In genomic region chr9:86057491-86057890, GRCh38 we compare ENCODE assay signal across 34 cellular contexts.
"Had no signal": no experiment of that assay in that cellular context is flagged by ENCODE, and none has a peak within 500 bp of the region (broad histone marks: within the 10 kb centered on the region; RNA-seq: fewer than 3 reads in every experiment).

No MANE protein-coding gene starts in this region.

- H3K36me3 Mint-ChIP-seq: activated CD4-positive, alpha-beta memory T cell treated with anti-CD3 and anti-CD28 coated beads for 36 hours; activated CD8-positive, alpha-beta memory T cell treated with anti-CD3 and anti-CD28 coated beads, Interleukin-2, amount 10 ng/mL, durations not matched to agents 7 days and 5 days; activated naive CD4-positive, alpha-beta T cell treated with anti-CD3 and anti-CD28 coated beads, Interleukin-2, amount 10 ng/mL, durations not matched to agents 7 days and 5 days; activated naive CD4-positive, alpha-beta T cell treated with anti-CD3 and anti-CD28 coated beads, Interleukin-2, amount 50 U/mL, for 24 hours; activated naive CD8-positive, alpha-beta T cell; activated naive CD8-positive, alpha-beta T cell treated with anti-CD3 and anti-CD28 coated beads, Interleukin-2, amount 10 ng/mL, durations not matched to agents 7 days and 5 days had no signal

- DNase-seq: activated B cell treated with CpG ODN at 0.5 μM for 24 hours; activated CD4-positive, alpha-beta memory T cell treated with anti-CD3 and anti-CD28 coated beads for 36 hours; activated CD4-positive, alpha-beta T cell treated with anti-CD3 and anti-CD28 coated beads for 4 hours; activated CD4-positive, alpha-beta T cell treated with anti-CD3 and anti-CD28 coated beads, Interleukin-2, amount 10 ng/mL, durations not matched to agents 24 days and 14 days; activated CD4-positive, alpha-beta T cell treated with anti-CD3 and anti-CD28 coated beads, Interleukin-2, amount 50 U/mL, for 1 hour; activated CD4-positive, alpha-beta T cell treated with anti-CD3 and anti-CD28 coated beads, Interleukin-2, amount 50 U/mL, for 4 hours; activated CD4-positive, CD25-positive, alpha-beta regulatory T cell treated with anti-CD3 and anti-CD28 coated beads, Interleukin-2, amount 50 U/mL, for 72 hours; activated CD8-positive, alpha-beta memory T cell treated with anti-CD3 and anti-CD28 coated beads for 24 hours; activated CD8-positive, alpha-beta memory T cell treated with anti-CD3 and anti-CD28 coated beads, Interleukin-2, amount 10 ng/mL, durations not matched to agents 7 days and 5 days; activated CD8-positive, alpha-beta memory T cell treated with anti-CD3 and anti-CD28 coated beads, Interleukin-2, amount 50 U/mL, for 48 hours; activated CD8-positive, alpha-beta T cell treated with anti-CD3 and anti-CD28 coated beads for 36 hours; activated effector memory CD4-positive, alpha-beta T cell treated with Interleukin-2 at 50 U/mL for 16 hours; activated gamma-delta T cell; activated naive CD4-positive, alpha-beta T cell treated with anti-CD3 and anti-CD28 coated beads, Interleukin-2, amount 10 ng/mL, durations not matched to agents 7 days and 5 days; activated naive CD4-positive, alpha-beta T cell treated with Interleukin-2 at 50 U/mL for 16 hours; activated naive CD8-positive, alpha-beta T cell treated with anti-CD3 and anti-CD28 coated beads, Interleukin-2, amount 10 ng/mL, durations not matched to agents 7 days and 5 days; activated naive CD8-positive, alpha-beta T cell treated with anti-CD3 and anti-CD28 coated beads, Interleukin-2, amount 50 U/mL, for 24 hours; activated T-cell treated with anti-CD3 and anti-CD28 coated beads, Interleukin-2, amount 50 U/mL, for 24 hours; activated T-cell treated with anti-CD3 and anti-CD28 coated beads, Interleukin-2, amount 50 U/mL, for 48 hours; central memory CD4-positive, alpha-beta T cell; SW 1271; T-helper 1 cell; T-helper 2 cell; T-helper 9 cell had no signal

- H3K4me1 Mint-ChIP-seq: activated B cell treated with CpG ODN at 0.5 μM for 24 hours; activated CD4-positive, alpha-beta T cell treated with anti-CD3 and anti-CD28 coated beads, Interleukin-2, amount 10 ng/mL, durations not matched to agents 24 days and 14 days; activated CD8-positive, alpha-beta memory T cell treated with anti-CD3 and anti-CD28 coated beads, Interleukin-2, amount 10 ng/mL, durations not matched to agents 7 days and 5 days; activated naive CD4-positive, alpha-beta T cell treated with anti-CD3 and anti-CD28 coated beads, Interleukin-2, amount 10 ng/mL, durations not matched to agents 7 days and 5 days; activated naive CD4-positive, alpha-beta T cell treated with anti-CD3 and anti-CD28 coated beads, Interleukin-2, amount 50 U/mL, for 24 hours; activated naive CD8-positive, alpha-beta T cell treated with anti-CD3 and anti-CD28 coated beads, Interleukin-2, amount 10 ng/mL, durations not matched to agents 7 days and 5 days; activated naive CD8-positive, alpha-beta T cell treated with anti-CD3 and anti-CD28 coated beads, Interleukin-2, amount 50 U/mL, for 24 hours; brain had no signal

- H3K36me3 ChIP-seq: ascending aorta had no signal

- H3K27ac ChIP-seq: ascending aorta, VCaP had no signal

- H3K4me1 ChIP-seq: ascending aorta had no signal

- ATAC-seq: activated CD8-positive, alpha-beta memory T cell treated with anti-CD3 and anti-CD28 coated beads, Interleukin-2, amount 10 ng/mL, durations not matched to agents 7 days and 5 days; activated CD8-positive, alpha-beta T cell treated with anti-CD3 and anti-CD28 coated beads for 36 hours; activated naive CD8-positive, alpha-beta T cell treated with anti-CD3 and anti-CD28 coated beads, Interleukin-2, amount 50 U/mL, for 24 hours had no signal

- H3K4me3 Mint-ChIP-seq: activated B cell treated with CpG ODN at 0.5 μM for 24 hours; activated CD4-positive, alpha-beta memory T cell treated with anti-CD3 and anti-CD28 coated beads for 36 hours; activated CD4-positive, alpha-beta T cell treated with anti-CD3 and anti-CD28 coated beads, Interleukin-2, amount 10 ng/mL, durations not matched to agents 24 days and 14 days; activated CD8-positive, alpha-beta memory T cell treated with anti-CD3 and anti-CD28 coated beads, Interleukin-2, amount 10 ng/mL, durations not matched to agents 7 days and 5 days; activated CD8-positive, alpha-beta T cell treated with anti-CD3 and anti-CD28 coated beads for 36 hours; activated naive CD4-positive, alpha-beta T cell treated with anti-CD3 and anti-CD28 coated beads, Interleukin-2, amount 10 ng/mL, durations not matched to agents 7 days and 5 days; activated naive CD4-positive, alpha-beta T cell treated with anti-CD3 and anti-CD28 coated beads, Interleukin-2, amount 50 U/mL, for 24 hours; activated naive CD8-positive, alpha-beta T cell; activated naive CD8-positive, alpha-beta T cell treated with anti-CD3 and anti-CD28 coated beads, Interleukin-2, amount 10 ng/mL, durations not matched to agents 7 days and 5 days; activated naive CD8-positive, alpha-beta T cell treated with anti-CD3 and anti-CD28 coated beads, Interleukin-2, amount 50 U/mL, for 24 hours; activated T-cell treated with anti-CD3 and anti-CD28 coated beads, Interleukin-2, amount 50 U/mL, for 24 hours; brain; T-helper 1 cell treated with Interleukin-12 subunit alpha and Interleukin-12 subunit beta and Interleukin-4 antibody, amounts not matched to agents 30 μg/mL and 1 μg/mL, for 36 hours; T-helper 2 cell treated with Interferon-gamma antibody and Interleukin-4, amounts not matched to agents 5 μg/mL and 100 μg/mL, for 36 hours had no signal

- H3K4me3 ChIP-seq: ascending aorta had no signal

- H3K27me3 ChIP-seq: ascending aorta had no signal

- H3K27ac Mint-ChIP-seq: activated B cell treated with CpG ODN at 0.5 μM for 24 hours; activated CD4-positive, alpha-beta memory T cell treated with anti-CD3 and anti-CD28 coated beads for 36 hours; activated CD4-positive, alpha-beta T cell treated with anti-CD3 and anti-CD28 coated beads, Interleukin-2, amount 10 ng/mL, durations not matched to agents 24 days and 14 days; activated CD8-positive, alpha-beta memory T cell treated with anti-CD3 and anti-CD28 coated beads, Interleukin-2, amount 10 ng/mL, durations not matched to agents 7 days and 5 days; activated CD8-positive, alpha-beta T cell treated with anti-CD3 and anti-CD28 coated beads for 36 hours; activated naive CD4-positive, alpha-beta T cell treated with anti-CD3 and anti-CD28 coated beads, Interleukin-2, amount 10 ng/mL, durations not matched to agents 7 days and 5 days; activated naive CD4-positive, alpha-beta T cell treated with anti-CD3 and anti-CD28 coated beads, Interleukin-2, amount 50 U/mL, for 24 hours; activated naive CD8-positive, alpha-beta T cell; activated naive CD8-positive, alpha-beta T cell treated with anti-CD3 and anti-CD28 coated beads, Interleukin-2, amount 10 ng/mL, durations not matched to agents 7 days and 5 days; activated naive CD8-positive, alpha-beta T cell treated with anti-CD3 and anti-CD28 coated beads, Interleukin-2, amount 50 U/mL, for 24 hours; activated T-cell treated with anti-CD3 and anti-CD28 coated beads, Interleukin-2, amount 50 U/mL, for 24 hours; activated T-helper 2 cell treated with anti-CD3 and anti-CD28 coated beads, Interferon-gamma antibody, Interleukin-2, Interleukin-4, amounts not matched to agents 10 μg/mL and 5 μg/mL and 100 μg/mL, durations not matched to agents 14 hours and 24 hours and 36 hours; brain; T-helper 1 cell treated with Interleukin-12 subunit alpha and Interleukin-12 subunit beta and Interleukin-4 antibody, amounts not matched to agents 30 μg/mL and 1 μg/mL, for 36 hours; T-helper 2 cell treated with Interferon-gamma antibody and Interleukin-4, amounts not matched to agents 5 μg/mL and 100 μg/mL, for 36 hours had no signal

- H3K9me3 ChIP-seq: ascending aorta had no signal

- H3K27me3 Mint-ChIP-seq: brain had no signal

- FAIRE-seq: bronchial epithelial cell, TTC549 had no signal

- H3K9me3 Mint-ChIP-seq: activated B cell treated with CpG ODN at 0.5 μM for 24 hours; activated CD4-positive, alpha-beta memory T cell treated with anti-CD3 and anti-CD28 coated beads for 36 hours; activated CD4-positive, alpha-beta T cell treated with anti-CD3 and anti-CD28 coated beads, Interleukin-2, amount 10 ng/mL, durations not matched to agents 24 days and 14 days; activated CD8-positive, alpha-beta T cell treated with anti-CD3 and anti-CD28 coated beads for 36 hours; activated naive CD4-positive, alpha-beta T cell treated with anti-CD3 and anti-CD28 coated beads, Interleukin-2, amount 10 ng/mL, durations not matched to agents 7 days and 5 days; activated naive CD4-positive, alpha-beta T cell treated with anti-CD3 and anti-CD28 coated beads, Interleukin-2, amount 50 U/mL, for 24 hours; activated naive CD8-positive, alpha-beta T cell treated with anti-CD3 and anti-CD28 coated beads, Interleukin-2, amount 10 ng/mL, durations not matched to agents 7 days and 5 days; activated naive CD8-positive, alpha-beta T cell treated with anti-CD3 and anti-CD28 coated beads, Interleukin-2, amount 50 U/mL, for 24 hours; activated T-cell treated with anti-CD3 and anti-CD28 coated beads, Interleukin-2, amount 50 U/mL, for 24 hours; activated T-helper 2 cell treated with anti-CD3 and anti-CD28 coated beads, Interferon-gamma antibody, Interleukin-2, Interleukin-4, amounts not matched to agents 10 μg/mL and 5 μg/mL and 100 μg/mL, durations not matched to agents 14 hours and 24 hours and 36 hours; T-helper 1 cell treated with Interleukin-12 subunit alpha and Interleukin-12 subunit beta and Interleukin-4 antibody, amounts not matched to agents 30 μg/mL and 1 μg/mL, for 36 hours; T-helper 2 cell treated with Interferon-gamma antibody and Interleukin-4, amounts not matched to agents 5 μg/mL and 100 μg/mL, for 36 hours had no signal
